24 cellular contexts compared by ENCODE assay signal in genomic region chr3:150069158-150069536, GRCh38.
DNase-seq lines count a peak whose midpoint lies in the region; ATAC-seq and TF ChIP-seq lines count a peak whose summit lies in the region.
"Had no signal": no experiment of that assay in that cellular context is flagged by ENCODE, and none has a peak within 500 bp of the region (broad histone marks: within the 10 kb centered on the region; RNA-seq: fewer than 3 reads in every experiment).

No MANE protein-coding gene starts in this region.

- H2AK9ac ChIP-seq in IMR-90 (replicated peaks; ENCODE audit: low read depth, low read length, poor library complexity), result no peak overlapping the region

- POLR2A ChIA-PET in IMR-90 (lab: Charles Lee; ENCODE audit: unreplicated experiment), result no interaction called here

- no peak overlapping the region for H3K23ac ChIP-seq in IMR-90 (ENCODE audit: low read depth, low read length)

- H3K4me3 ChIP-seq in IMR-90 (ENCODE audit: insufficient read depth, low read depth, low read length) (no peak overlapping the region), esophagus muscularis mucosa (no peak overlapping the region), psoas muscle (no peak overlapping the region), coronary artery (no peak overlapping the region)
- H3K4me3 ChIP-seq: adrenal gland, hepatocyte, suprapubic skin had no signal

- H3K4me1 ChIP-seq in IMR-90 (ENCODE audit: control insufficient read depth, insufficient read depth, low read length), result peaks cover 5% of the 10 kb centered on the region
- H3K4me1 ChIP-seq in esophagus muscularis mucosa, result no peaks in the 10 kb centered on the region
- H3K4me1 ChIP-seq in psoas muscle, result peaks cover 43% of the 10 kb centered on the region
- H3K4me1 ChIP-seq: adrenal gland, suprapubic skin had no signal

- CTCF ChIA-PET in IMR-90 (lab: Yijun Ruan, JAX), result interaction anchor here (0.6 kb wide), 1 partner anchor 57 kb away, joined by 5 read pairs; no protein-coding TSS in a partner anchor

- no peak overlapping the region for H3K4me2 ChIP-seq in IMR-90 (ENCODE audit: low read depth, low read length)
- H3K4me2 ChIP-seq: hepatocyte had no signal

- H3K27me3 ChIP-seq in IMR-90 (ENCODE audit: control insufficient read depth, insufficient read depth, low read length) (peaks cover 2% of the 10 kb centered on the region; the same call in 1 of the 2 replicates), esophagus muscularis mucosa (no peaks in the 10 kb centered on the region), psoas muscle (ENCODE audit: insufficient read depth in 3 of 3, low read length in 2 of 3) (no peaks in the 10 kb centered on the region)
- H3K27me3 ChIP-seq: adrenal gland, brain microvascular endothelial cell, hepatocyte had no signal

- no peak overlapping the region for H4K5ac ChIP-seq in IMR-90 (ENCODE audit: low read depth, low read length)

- peak overlapping the region; percentile 14; the same call in 1 of the 2 replicates for H3K4ac ChIP-seq in IMR-90 (ENCODE audit: low read depth, low read length)

- H3K27ac ChIP-seq in IMR-90 (ENCODE audit: insufficient read depth, low read length) (no peak overlapping the region), esophagus muscularis mucosa (replicated peaks in 1 of 4) (no peak overlapping the region), psoas muscle (peak overlapping the region; percentile 90), coronary artery (no peak overlapping the region)
- H3K27ac ChIP-seq: adrenal gland, brain microvascular endothelial cell, C4-2B, hepatocyte, suprapubic skin had no signal

- H3K56ac ChIP-seq in IMR-90 (ENCODE audit: extremely low read depth, insufficient read depth, low read length), result no peak overlapping the region

- no peak overlapping the region for H3K14ac ChIP-seq in IMR-90 (replicated peaks; ENCODE audit: low read depth, low read length)

- H3K9ac ChIP-seq in IMR-90 (ENCODE audit: low read depth, low read length), result no peak overlapping the region

- TF ChIP-seq RAD21 in IMR-90 (IDR thresholded peaks at IDR 0.05; ENCODE audit: low read length), result no peak

- TF ChIP-seq POLR2A in IMR-90 (IDR thresholded peaks at IDR 0.05; ENCODE audit: low read depth, low read length) (no peak), esophagus muscularis mucosa (IDR thresholded peaks at IDR 0.05; ENCODE audit: low read depth) (no peak)

- no peak overlapping the region for H4K91ac ChIP-seq in IMR-90 (ENCODE audit: insufficient read depth, low read depth, low read length)

- WGBS in IMR-90 (ENCODE audit: extremely low coverage in 2 of 2, insufficient read length in 1 of 2), 2 experiments, result no CpG with 5 or more reads among the region's 1 CpG
- WGBS in esophagus muscularis mucosa, result 38% methylated on average over 1 of the region's 1 CpG
- WGBS in psoas muscle, 3 donors, result 10 to 27% (median 16%) methylated on average over 1 of the region's 1 CpG

- H4K20me1 ChIP-seq in IMR-90 (ENCODE audit: insufficient read depth, low read length), result no peaks in the 10 kb centered on the region

- H2BK120ac ChIP-seq in IMR-90 (ENCODE audit: low read depth, low read length), result no peak overlapping the region

- peaks cover 8% of the 10 kb centered on the region for H3K9me1 ChIP-seq in IMR-90 (ENCODE audit: insufficient read depth, low read length)

- no peak overlapping the region for H2AK5ac ChIP-seq in IMR-90 (ENCODE audit: low read depth, low read length)

- TF ChIP-seq CTCF in IMR-90 (conservative IDR thresholded peaks at IDR 0.05; ENCODE audit: low read depth, low read length) (no peak), esophagus muscularis mucosa (IDR thresholded peaks at IDR 0.05) (no peak), psoas muscle (IDR thresholded peaks at IDR 0.05) (no peak), coronary artery (IDR thresholded peaks at IDR 0.05) (no peak)

- H3K36me3 ChIP-seq in IMR-90 (ENCODE audit: control insufficient read depth, insufficient read depth, low read length), result no peaks in the 10 kb centered on the region
- H3K36me3 ChIP-seq in esophagus muscularis mucosa, result no peaks in the 10 kb centered on the region
- H3K36me3 ChIP-seq in psoas muscle (ENCODE audit: insufficient read depth in 1 of 2, low read depth in 1 of 2), result no peaks in the 10 kb centered on the region
- H3K36me3 ChIP-seq: adrenal gland, brain microvascular endothelial cell, suprapubic skin had no signal

- no TSS peak for BruUV-seq in IMR-90 (replicated peaks; lab: Mats Ljungman, UMichigan)

- TF ChIP-seq EP300 in esophagus muscularis mucosa (IDR thresholded peaks at IDR 0.05), result no peak

- H3K79me1 ChIP-seq in IMR-90 (ENCODE audit: low read depth in 1 of 2, low read length in 2 of 2), result no peaks in the 10 kb centered on the region

- in situ Hi-C loops in IMR-90 (cut with MboI; ENCODE audit: low sequenced_read_pairs), result no loop called here

- H3K18ac ChIP-seq in IMR-90 (ENCODE audit: low read depth, low read length), result no peak overlapping the region

- no peak overlapping the region for H2AFZ ChIP-seq in IMR-90 (replicated peaks; ENCODE audit: low read length, poor library complexity)
- H2AFZ ChIP-seq: hepatocyte had no signal

- DNase-seq in IMR-90 (peak; percentile 48), NCI-H446 treated with DMSO at 0.1 percent for 48 hours (lab: John Stamatoyannopoulos, UW) (peak; percentile 73), esophagus muscularis mucosa (ENCODE audit: extremely low spot score) (peak; percentile 53), psoas muscle (no peak), NCI-H2107 (lab: John Stamatoyannopoulos, UW) (no peak), coronary artery (ENCODE audit: low spot score) (no peak)
- DNase-seq: activated CD4-positive, alpha-beta T cell treated with anti-CD3 and anti-CD28 coated beads, Interleukin-2, amount 10 ng/mL, durations not matched to agents 24 days and 14 days; activated naive CD4-positive, alpha-beta T cell; activated T-cell treated with anti-CD3 and anti-CD28 coated beads, Interleukin-2, amount 50 U/mL, for 72 hours; adrenal gland; brain microvascular endothelial cell; Calu3; effector CD8-positive, alpha-beta T cell; erythroblast; NCI-H1048; NCI-H1930; posterior cingulate gyrus; SHP77 treated with DMSO at 0.1 percent for 48 hours; stimulated activated naive CD4-positive, alpha-beta T cell; SW 1271 had no signal

- H2BK15ac ChIP-seq in IMR-90 (ENCODE audit: low read depth, low read length), result no peak overlapping the region

- dilution Hi-C loops in IMR-90 (cut with HindIII; ENCODE audit: low sequenced_read_pairs, unreplicated experiment), result no loop called here

- H2BK20ac ChIP-seq in IMR-90 (ENCODE audit: low read depth, low read length), result no peak overlapping the region

- intact Hi-C loops in IMR-90 (cut with micrococcal nuclease) (no loop called here), esophagus muscularis mucosa (cut with DNase I) (no loop called here), psoas muscle (cut with DNase I) (loop anchor here in 1 of 2 donors (2.0 kb wide), 2 partner anchors 24 to 100 kb away; no protein-coding TSS in a partner anchor)

- ATAC-seq in IMR-90 (ENCODE audit: low read depth) (peak; percentile 83), psoas muscle (peak; percentile 89 to 93 (median 92)), HG02884 (IDR thresholded peaks at IDR 0.05; ENCODE audit: unreplicated experiment) (no peak)
- ATAC-seq: activated T-cell treated with anti-CD3 and anti-CD28 coated beads, Interleukin-2, amount 50 U/mL, for 72 hours had no signal

- H3K9me3 ChIP-seq in IMR-90 (ENCODE audit: control insufficient read depth, insufficient read depth, low read length), result no peaks in the 10 kb centered on the region
- no peaks in the 10 kb centered on the region for H3K9me3 ChIP-seq in esophagus muscularis mucosa
- H3K9me3 ChIP-seq in psoas muscle, result no peaks in the 10 kb centered on the region
- H3K9me3 ChIP-seq: adrenal gland, suprapubic skin had no signal

- H4K8ac ChIP-seq in IMR-90 (ENCODE audit: low read depth in 2 of 2, low read length in 2 of 2), result no peak overlapping the region

- no peak overlapping the region for H2BK5ac ChIP-seq in IMR-90 (ENCODE audit: low read depth, low read length, poor library complexity, severe bottlenecking)

TF ChIP-seq in IMR-90, 13 proteins besides CTCF, POLR2A, EP300 and RAD21:
- TF ChIP-seq MXI1 (IDR thresholded peaks at IDR 0.05; ENCODE audit: borderline replicate concordance, low read depth, low read length) (no peak), RCOR1 (IDR thresholded peaks at IDR 0.05; ENCODE audit: insufficient replicate concordance, low read length) (no peak), MAZ (IDR thresholded peaks at IDR 0.05; ENCODE audit: borderline replicate concordance, low read depth, low read length) (no peak), CEBPB (IDR thresholded peaks at IDR 0.05; ENCODE audit: low read depth, low read length) (no peak), NFE2L2 (IDR thresholded peaks at IDR 0.05; ENCODE audit: low read depth, low read length) (no peak; the same call in 1 of the 2 replicates), FOS (IDR thresholded peaks at IDR 0.05; ENCODE audit: low read depth, low read length) (no peak), USF2 (IDR thresholded peaks at IDR 0.05; ENCODE audit: low read depth, low read length) (no peak), BHLHE40 (IDR thresholded peaks at IDR 0.05; ENCODE audit: low read depth, low read length) (no peak), SMC3 (IDR thresholded peaks at IDR 0.05; ENCODE audit: low read depth, low read length) (no peak)

Comparison
In these comparisons a context has a peak if more than half of its experiments do, and no peak if none do; other contexts are left out.
1. DNase-seq: peak in IMR-90 (single experiment), NCI-H446 treated with DMSO at 0.1 percent for 48 hours (single experiment) and esophagus muscularis mucosa (single experiment); none in psoas muscle (0 of 2), NCI-H2107 (single experiment) and coronary artery (single experiment).